33 cellular contexts compared by ENCODE assay signal in genomic region chr2:21484643-21485042, GRCh38.
DNase-seq lines count a peak whose midpoint lies in the region; ATAC-seq lines count a peak whose summit lies in the region.
"Had no signal": no experiment of that assay in that cellular context is flagged by ENCODE, and none has a peak within 500 bp of the region (broad histone marks: within the 10 kb centered on the region; RNA-seq: fewer than 3 reads in every experiment).

No MANE protein-coding gene starts in this region.

- peak overlapping the region; percentile 36 for H3K18ac ChIP-seq in neuronal stem cell (ENCODE audit: low read length)

- H3K4me1 ChIP-seq in neuronal stem cell (ENCODE audit: control insufficient read depth in 2 of 2, insufficient read depth in 1 of 2, low read depth in 1 of 2, low read length in 2 of 2) = no peaks in the 10 kb centered on the region
- H3K4me1 ChIP-seq: A549; BE2C; BLaER1; BLaER1 treated with 17β-estradiol and CSF1 and Interleukin-3, amounts not matched to agents 10 nM and 100 nM; Caco-2 had no signal

- no peaks in the 10 kb centered on the region for H3K27me3 ChIP-seq in neuronal stem cell (ENCODE audit: control insufficient read depth in 3 of 3, insufficient read depth in 3 of 3, low read depth in 1 of 3, low read length in 3 of 3)
- H3K27me3 ChIP-seq: BE2C; BLaER1; BLaER1 treated with 17β-estradiol and CSF1 and Interleukin-3, amounts not matched to agents 10 nM and 100 nM had no signal

- H3K9me3 ChIP-seq in neuronal stem cell (replicated peaks in 1 of 2; ENCODE audit: control insufficient read depth in 2 of 2, insufficient read depth in 1 of 2, low read depth in 1 of 2, low read length in 2 of 2) = peaks cover 0 to 2% of the 10 kb centered on the region in 2 donors
- H3K9me3 ChIP-seq: A549, BE2C, Caco-2 had no signal

- H3K4me3 ChIP-seq in neuronal stem cell (ENCODE audit: low read length in 2 of 2) = no peak overlapping the region
- H3K4me3 ChIP-seq: A549; BLaER1; BLaER1 treated with 17β-estradiol and CSF1 and Interleukin-3, amounts not matched to agents 10 nM and 100 nM had no signal

- no peak overlapping the region for H2BK120ac ChIP-seq in neuronal stem cell (ENCODE audit: low read depth, low read length)

- H2AFZ ChIP-seq in neuronal stem cell (ENCODE audit: low read length) = no peak overlapping the region

- H2AK5ac ChIP-seq in neuronal stem cell (ENCODE audit: low read depth, low read length) = no peak overlapping the region

- H2BK12ac ChIP-seq in neuronal stem cell (ENCODE audit: low read length) = no peak overlapping the region

- no peak overlapping the region for H2BK15ac ChIP-seq in neuronal stem cell (ENCODE audit: low read length)

- no peak overlapping the region for H3K27ac ChIP-seq in neuronal stem cell (replicated peaks; ENCODE audit: low read length)
- H3K27ac ChIP-seq: 22Rv1; A549; BLaER1; BLaER1 treated with 17β-estradiol and CSF1 and Interleukin-3, amounts not matched to agents 10 nM and 100 nM; C4-2B had no signal

- H4K8ac ChIP-seq in neuronal stem cell (ENCODE audit: low read depth, low read length) = no peak overlapping the region

- intact Hi-C loops in Right ventricle myocardium inferior (cut with DNase I) = no loop called here
- intact Hi-C loops in cardiac septum (cut with DNase I) = no loop called here
- intact Hi-C loops in posterior vena cava (cut with DNase I) = no loop called here

- no peak overlapping the region for H2BK5ac ChIP-seq in neuronal stem cell (ENCODE audit: low read length)

- WGBS in neuronal stem cell (ENCODE audit: extremely low coverage in 2 of 2, insufficient read length in 2 of 2, insufficient replicate concordance in 1 of 2), 2 donors = no CpG with 5 or more reads among the region's 8 CpGs

- no peak overlapping the region for H3K23ac ChIP-seq in neuronal stem cell (ENCODE audit: low read depth, low read length, poor library complexity)

- no peak overlapping the region for H3K9ac ChIP-seq in neuronal stem cell (ENCODE audit: low read depth, low read length, poor library complexity)
- H3K9ac ChIP-seq: BLaER1; BLaER1 treated with 17β-estradiol and CSF1 and Interleukin-3, amounts not matched to agents 10 nM and 100 nM had no signal

- H3K4ac ChIP-seq in neuronal stem cell (ENCODE audit: low read length) = no peak overlapping the region

- ATAC-seq in Right ventricle myocardium inferior = no peak
- no peak for ATAC-seq in HG03135 (IDR thresholded peaks at IDR 0.05; ENCODE audit: unreplicated experiment)
- no peak for ATAC-seq in GM21825 (IDR thresholded peaks at IDR 0.05; ENCODE audit: unreplicated experiment)
- ATAC-seq: A549; CD8-positive, alpha-beta T cell had no signal

- H3K79me1 ChIP-seq in neuronal stem cell (ENCODE audit: low read depth, low read length) = no peaks in the 10 kb centered on the region

- peak; percentile 8 for DNase-seq in activated gamma-delta T cell (lab: John Stamatoyannopoulos, UW)
- DNase-seq in activated gamma-delta T cell treated with Interleukin-2 at 50 U/mL for 16 hours = no peak
- peak; percentile 57 for DNase-seq in Right ventricle myocardium inferior (ENCODE audit: missing footprints)
- DNase-seq in cardiac septum (ENCODE audit: low spot score) = no peak
- DNase-seq in neuronal stem cell (ENCODE audit: low spot score) = no peak
- DNase-seq in posterior vena cava (ENCODE audit: low spot score) = peak; percentile 78
- DNase-seq: 8988T; ACHN; AML-193; BE2C; C1 segment of cervical spinal cord; Caco-2; Calu3; CD4-positive, alpha-beta memory T cell; CD4-positive, alpha-beta T cell; CD4-positive, CD25-positive, alpha-beta regulatory T cell; CD8-positive, alpha-beta memory T cell; CD8-positive, alpha-beta T cell; COR-L47; DMS 273 treated with DMSO at 0.1 percent for 48 hours; DMS153; DMS53; DMS79; DMS79 treated with DMSO at 0.1 percent for 48 hours; DND-41; EL had no signal

- H3K4me2 ChIP-seq in neuronal stem cell (ENCODE audit: insufficient read depth, low read length, poor library complexity, severe bottlenecking) = no peak overlapping the region
- H3K4me2 ChIP-seq: A549; BLaER1; BLaER1 treated with 17β-estradiol and CSF1 and Interleukin-3, amounts not matched to agents 10 nM and 100 nM had no signal

- H4K91ac ChIP-seq in neuronal stem cell (ENCODE audit: low read depth, low read length, poor library complexity) = no peak overlapping the region

- no peaks in the 10 kb centered on the region for H3K36me3 ChIP-seq in neuronal stem cell (replicated peaks in 1 of 2; ENCODE audit: control insufficient read depth in 2 of 2, insufficient read depth in 2 of 2, low read length in 2 of 2)
- H3K36me3 ChIP-seq: BE2C; BLaER1; BLaER1 treated with 17β-estradiol and CSF1 and Interleukin-3, amounts not matched to agents 10 nM and 100 nM had no signal

- H3K14ac ChIP-seq in neuronal stem cell (ENCODE audit: low read length) = peak overlapping the region; percentile 84

Comparison
In these comparisons a context has a peak if more than half of its experiments do, and no peak if none do; other contexts are left out.
1. DNase-seq: peak in activated gamma-delta T cell (single experiment), Right ventricle myocardium inferior (single experiment) and posterior vena cava (single experiment); none in activated gamma-delta T cell treated with Interleukin-2 at 50 U/mL for 16 hours (single experiment), cardiac septum (single experiment) and neuronal stem cell (single experiment).